In genomic region chr10:1708746-1709145, GRCh38 we compare ENCODE assay signal across 9 cellular contexts. TPM values are rescaled to one million over a fixed set of nuclear protein-coding genes. Genes with fewer than 3 reads are reported as not detected.
"Had no signal": no experiment of that assay in that cellular context is flagged by ENCODE, and none has a peak within 500 bp of the region (broad histone marks: within the 10 kb centered on the region; RNA-seq: fewer than 3 reads in every experiment).

No MANE protein-coding gene starts in this region.

- H3K4me3 Mint-ChIP-seq: GM23338, H9, HFFc6 had no signal

- ATAC-seq: GM23338, HCT116 had no signal

- H3K4me3 ChIP-seq: GM23248, GM23338, HAP-1 had no signal

- H3K27ac ChIP-seq: GM23248 had no signal

- H3K4me1 ChIP-seq: HAP-1 had no signal

- H3K36me3 ChIP-seq: HAP-1 had no signal

- H3K27ac Mint-ChIP-seq: GM23338, HFFc6 had no signal

- H3K9me3 ChIP-seq: HAP-1 had no signal

- DNase-seq: GM23248, GOT3, H7, H9, HCEC 1CT, HFFc6 had no signal

RNA-seq across cellular contexts. Expression of gene ADARB2, which starts 28.6 kb away (rescaled TPM):
- total RNA-seq: GM23248, HFFc6 had no signal
